Comparison of ENCODE assay signal across 1 cellular context in the genomic region with DNA sequence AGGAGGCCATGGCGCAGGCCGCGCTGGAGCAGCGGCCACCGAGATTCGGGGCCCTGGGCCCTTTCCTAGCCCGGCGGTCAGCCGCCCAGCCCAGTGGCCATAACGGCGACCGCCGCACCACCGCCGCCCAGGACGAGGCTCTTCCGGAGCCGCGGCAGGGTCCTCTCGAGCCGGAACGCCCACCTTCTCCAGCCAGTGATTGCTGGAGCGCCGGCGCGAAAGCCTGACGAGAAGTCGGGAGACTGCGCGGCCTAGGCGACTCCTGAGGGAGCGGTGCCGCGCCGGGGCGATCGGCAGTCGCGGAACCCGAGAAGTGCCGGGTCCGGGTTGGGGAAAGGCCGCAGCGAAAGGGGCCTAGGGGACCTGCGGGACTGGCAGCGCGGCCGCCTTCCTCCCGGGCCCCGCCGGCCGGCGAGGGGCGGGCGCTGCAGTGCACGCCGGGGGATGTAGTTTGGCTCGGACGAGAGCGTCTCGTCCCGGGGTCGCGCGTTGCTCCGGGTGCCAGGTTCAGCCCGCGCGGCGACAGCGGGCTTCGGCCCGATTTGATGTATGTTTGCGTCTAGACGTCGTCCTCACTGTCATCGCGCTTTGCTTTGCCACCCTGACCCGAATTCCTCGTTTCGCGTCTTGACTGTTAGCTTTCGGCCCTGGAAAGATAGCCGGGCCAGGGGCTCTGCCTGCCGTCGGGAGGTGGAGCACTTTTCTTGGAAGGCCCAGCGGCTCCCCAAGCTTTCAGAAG.
TF ChIP-seq lines count a peak whose summit lies in the region.

A gene with protein sequence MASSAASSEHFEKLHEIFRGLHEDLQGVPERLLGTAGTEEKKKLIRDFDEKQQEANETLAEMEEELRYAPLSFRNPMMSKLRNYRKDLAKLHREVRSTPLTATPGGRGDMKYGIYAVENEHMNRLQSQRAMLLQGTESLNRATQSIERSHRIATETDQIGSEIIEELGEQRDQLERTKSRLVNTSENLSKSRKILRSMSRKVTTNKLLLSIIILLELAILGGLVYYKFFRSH (minus strand): TSS at position 153 of the 739 bp plus-strand sequence. CDS start 143 bp downstream, at position 10.

TF ChIP-seq in K562, 482 proteins besides CTCF, POLR2A, EP300 and RAD21 (continued from another document and continues in another):
- TF ChIP-seq RBM34 (IDR thresholded peaks at IDR 0.05; ENCODE audit: borderline replicate concordance, insufficient read depth, low read length): no peak
- TF ChIP-seq, protein P1, sequence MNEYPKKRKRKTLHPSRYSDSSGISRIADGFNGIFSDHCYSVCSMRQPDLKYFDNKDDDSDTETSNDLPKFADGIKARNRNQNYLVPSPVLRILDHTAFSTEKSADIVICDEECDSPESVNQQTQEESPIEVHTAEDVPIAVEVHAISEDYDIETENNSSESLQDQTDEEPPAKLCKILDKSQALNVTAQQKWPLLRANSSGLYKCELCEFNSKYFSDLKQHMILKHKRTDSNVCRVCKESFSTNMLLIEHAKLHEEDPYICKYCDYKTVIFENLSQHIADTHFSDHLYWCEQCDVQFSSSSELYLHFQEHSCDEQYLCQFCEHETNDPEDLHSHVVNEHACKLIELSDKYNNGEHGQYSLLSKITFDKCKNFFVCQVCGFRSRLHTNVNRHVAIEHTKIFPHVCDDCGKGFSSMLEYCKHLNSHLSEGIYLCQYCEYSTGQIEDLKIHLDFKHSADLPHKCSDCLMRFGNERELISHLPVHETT (CRISPR knock-in tag; conservative IDR thresholded peaks at IDR 0.05 in 1 of 2, IDR thresholded peaks at IDR 0.05 in 1 of 2): peak in 1 of 2 experiments; percentile 52; a peak in 1 of 4 replicates
- TF ChIP-seq NRF1 (conservative IDR thresholded peaks at IDR 0.05 in 1 of 2, IDR thresholded peaks at IDR 0.05 in 1 of 2): peak; percentile 44 to 59
- TF ChIP-seq CXXC5 (CRISPR knock-in tag; IDR thresholded peaks at IDR 0.05): peak; percentile 75
- TF ChIP-seq MBD2 (IDR thresholded peaks at IDR 0.05; ENCODE audit: borderline replicate concordance, low read depth): peak; percentile 31; the same call in 1 of the 2 replicates
- TF ChIP-seq, protein P2, sequence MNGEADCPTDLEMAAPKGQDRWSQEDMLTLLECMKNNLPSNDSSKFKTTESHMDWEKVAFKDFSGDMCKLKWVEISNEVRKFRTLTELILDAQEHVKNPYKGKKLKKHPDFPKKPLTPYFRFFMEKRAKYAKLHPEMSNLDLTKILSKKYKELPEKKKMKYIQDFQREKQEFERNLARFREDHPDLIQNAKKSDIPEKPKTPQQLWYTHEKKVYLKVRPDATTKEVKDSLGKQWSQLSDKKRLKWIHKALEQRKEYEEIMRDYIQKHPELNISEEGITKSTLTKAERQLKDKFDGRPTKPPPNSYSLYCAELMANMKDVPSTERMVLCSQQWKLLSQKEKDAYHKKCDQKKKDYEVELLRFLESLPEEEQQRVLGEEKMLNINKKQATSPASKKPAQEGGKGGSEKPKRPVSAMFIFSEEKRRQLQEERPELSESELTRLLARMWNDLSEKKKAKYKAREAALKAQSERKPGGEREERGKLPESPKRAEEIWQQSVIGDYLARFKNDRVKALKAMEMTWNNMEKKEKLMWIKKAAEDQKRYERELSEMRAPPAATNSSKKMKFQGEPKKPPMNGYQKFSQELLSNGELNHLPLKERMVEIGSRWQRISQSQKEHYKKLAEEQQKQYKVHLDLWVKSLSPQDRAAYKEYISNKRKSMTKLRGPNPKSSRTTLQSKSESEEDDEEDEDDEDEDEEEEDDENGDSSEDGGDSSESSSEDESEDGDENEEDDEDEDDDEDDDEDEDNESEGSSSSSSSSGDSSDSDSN (IDR thresholded peaks at IDR 0.05; ENCODE audit: borderline replicate concordance in 1 of 2, low read depth in 2 of 2, low read length in 2 of 2): peak in 1 of 2 experiments; percentile 59; a peak in 1 of 4 replicates
- no peak for TF ChIP-seq HLTF (IDR thresholded peaks at IDR 0.05)
- no peak for TF ChIP-seq ZNF668 (CRISPR knock-in tag; IDR thresholded peaks at IDR 0.05)
- peak; percentile 91 for TF ChIP-seq POLR2G (IDR thresholded peaks at IDR 0.05; ENCODE audit: low read depth, low read length)
- peak; percentile 92 for TF ChIP-seq NFE2 (IDR thresholded peaks at IDR 0.05; ENCODE audit: low read depth)
- peak; percentile 9; the same call in 1 of the 2 replicates for TF ChIP-seq VEZF1 (CRISPR knock-in tag; IDR thresholded peaks at IDR 0.05)
- TF ChIP-seq ZNF143 (CRISPR knock-in tag; IDR thresholded peaks at IDR 0.05): peak; percentile 91
- peak; percentile 64; the same call in 1 of the 2 replicates for TF ChIP-seq ZSCAN29 (IDR thresholded peaks at IDR 0.05)
- TF ChIP-seq E2F8 (IDR thresholded peaks at IDR 0.05; ENCODE audit: low read depth, partially characterized antibody): peak; percentile 45
- peak; percentile 10 to 22; a peak in 1 of 4 replicates for TF ChIP-seq TEAD1 (CRISPR knock-in tag; IDR thresholded peaks at IDR 0.05)
- TF ChIP-seq, protein P3, sequence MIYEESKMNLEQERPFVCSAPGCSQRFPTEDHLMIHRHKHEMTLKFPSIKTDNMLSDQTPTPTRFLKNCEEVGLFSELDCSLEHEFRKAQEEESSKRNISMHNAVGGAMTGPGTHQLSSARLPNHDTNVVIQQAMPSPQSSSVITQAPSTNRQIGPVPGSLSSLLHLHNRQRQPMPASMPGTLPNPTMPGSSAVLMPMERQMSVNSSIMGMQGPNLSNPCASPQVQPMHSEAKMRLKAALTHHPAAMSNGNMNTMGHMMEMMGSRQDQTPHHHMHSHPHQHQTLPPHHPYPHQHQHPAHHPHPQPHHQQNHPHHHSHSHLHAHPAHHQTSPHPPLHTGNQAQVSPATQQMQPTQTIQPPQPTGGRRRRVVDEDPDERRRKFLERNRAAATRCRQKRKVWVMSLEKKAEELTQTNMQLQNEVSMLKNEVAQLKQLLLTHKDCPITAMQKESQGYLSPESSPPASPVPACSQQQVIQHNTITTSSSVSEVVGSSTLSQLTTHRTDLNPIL (CRISPR knock-in tag; IDR thresholded peaks at IDR 0.05): no peak
- no peak for TF ChIP-seq HNRNPL (IDR thresholded peaks at IDR 0.05; ENCODE audit: low read depth, low read length)
- peak; percentile 84 for TF ChIP-seq ELF1 (tag; IDR thresholded peaks at IDR 0.05)
- TF ChIP-seq SIN3B (IDR thresholded peaks at IDR 0.05; ENCODE audit: low read depth): 0 out of 2 replicates have a peak, but pooled peaks have one; percentile 31
- TF ChIP-seq HDAC3 (IDR thresholded peaks at IDR 0.05; ENCODE audit: borderline replicate concordance, partially characterized antibody): no peak
- TF ChIP-seq BACH1 (tag; IDR thresholded peaks at IDR 0.05): no peak
- TF ChIP-seq NEUROD1 (IDR thresholded peaks at IDR 0.05; ENCODE audit: borderline replicate concordance, low read depth, low read length, partially characterized antibody): peak; percentile 59
- no peak for TF ChIP-seq SREBF1 (IDR thresholded peaks at IDR 0.05; ENCODE audit: borderline replicate concordance, low read depth, low read length)
- TF ChIP-seq, protein P4, sequence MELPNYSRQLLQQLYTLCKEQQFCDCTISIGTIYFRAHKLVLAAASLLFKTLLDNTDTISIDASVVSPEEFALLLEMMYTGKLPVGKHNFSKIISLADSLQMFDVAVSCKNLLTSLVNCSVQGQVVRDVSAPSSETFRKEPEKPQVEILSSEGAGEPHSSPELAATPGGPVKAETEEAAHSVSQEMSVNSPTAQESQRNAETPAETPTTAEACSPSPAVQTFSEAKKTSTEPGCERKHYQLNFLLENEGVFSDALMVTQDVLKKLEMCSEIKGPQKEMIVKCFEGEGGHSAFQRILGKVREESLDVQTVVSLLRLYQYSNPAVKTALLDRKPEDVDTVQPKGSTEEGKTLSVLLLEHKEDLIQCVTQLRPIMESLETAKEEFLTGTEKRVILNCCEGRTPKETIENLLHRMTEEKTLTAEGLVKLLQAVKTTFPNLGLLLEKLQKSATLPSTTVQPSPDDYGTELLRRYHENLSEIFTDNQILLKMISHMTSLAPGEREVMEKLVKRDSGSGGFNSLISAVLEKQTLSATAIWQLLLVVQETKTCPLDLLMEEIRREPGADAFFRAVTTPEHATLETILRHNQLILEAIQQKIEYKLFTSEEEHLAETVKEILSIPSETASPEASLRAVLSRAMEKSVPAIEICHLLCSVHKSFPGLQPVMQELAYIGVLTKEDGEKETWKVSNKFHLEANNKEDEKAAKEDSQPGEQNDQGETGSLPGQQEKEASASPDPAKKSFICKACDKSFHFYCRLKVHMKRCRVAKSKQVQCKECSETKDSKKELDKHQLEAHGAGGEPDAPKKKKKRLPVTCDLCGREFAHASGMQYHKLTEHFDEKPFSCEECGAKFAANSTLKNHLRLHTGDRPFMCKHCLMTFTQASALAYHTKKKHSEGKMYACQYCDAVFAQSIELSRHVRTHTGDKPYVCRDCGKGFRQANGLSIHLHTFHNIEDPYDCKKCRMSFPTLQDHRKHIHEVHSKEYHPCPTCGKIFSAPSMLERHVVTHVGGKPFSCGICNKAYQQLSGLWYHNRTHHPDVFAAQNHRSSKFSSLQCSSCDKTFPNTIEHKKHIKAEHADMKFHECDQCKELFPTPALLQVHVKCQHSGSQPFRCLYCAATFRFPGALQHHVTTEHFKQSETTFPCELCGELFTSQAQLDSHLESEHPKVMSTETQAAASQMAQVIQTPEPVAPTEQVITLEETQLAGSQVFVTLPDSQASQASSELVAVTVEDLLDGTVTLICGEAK (IDR thresholded peaks at IDR 0.05): peak; percentile 67
- TF ChIP-seq, protein P4 (CRISPR knock-in tag; IDR thresholded peaks at IDR 0.05): no peak
- peak; percentile 66 for TF ChIP-seq GABPA (tag; conservative IDR thresholded peaks at IDR 0.05; ENCODE audit: low read depth)
- TF ChIP-seq EP400 (IDR thresholded peaks at IDR 0.05): peak; percentile 60; the same call in 1 of the 2 replicates
- TF ChIP-seq NCOA2 (IDR thresholded peaks at IDR 0.05; ENCODE audit: partially characterized antibody in 2 of 2): peak in 1 of 2 experiments; percentile 98
- peak; percentile 34; the same call in 1 of the 2 replicates for TF ChIP-seq POLR2AphosphoS5 (IDR thresholded peaks at IDR 0.05; ENCODE audit: control insufficient read depth, insufficient read depth, low read depth, low read length)
- TF ChIP-seq, protein P5, sequence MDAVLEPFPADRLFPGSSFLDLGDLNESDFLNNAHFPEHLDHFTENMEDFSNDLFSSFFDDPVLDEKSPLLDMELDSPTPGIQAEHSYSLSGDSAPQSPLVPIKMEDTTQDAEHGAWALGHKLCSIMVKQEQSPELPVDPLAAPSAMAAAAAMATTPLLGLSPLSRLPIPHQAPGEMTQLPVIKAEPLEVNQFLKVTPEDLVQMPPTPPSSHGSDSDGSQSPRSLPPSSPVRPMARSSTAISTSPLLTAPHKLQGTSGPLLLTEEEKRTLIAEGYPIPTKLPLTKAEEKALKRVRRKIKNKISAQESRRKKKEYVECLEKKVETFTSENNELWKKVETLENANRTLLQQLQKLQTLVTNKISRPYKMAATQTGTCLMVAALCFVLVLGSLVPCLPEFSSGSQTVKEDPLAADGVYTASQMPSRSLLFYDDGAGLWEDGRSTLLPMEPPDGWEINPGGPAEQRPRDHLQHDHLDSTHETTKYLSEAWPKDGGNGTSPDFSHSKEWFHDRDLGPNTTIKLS (IDR thresholded peaks at IDR 0.05; ENCODE audit: borderline replicate concordance, low read depth): peak; percentile 90
- TF ChIP-seq GABPB1 (CRISPR knock-in tag; IDR thresholded peaks at IDR 0.05): peak; percentile 75; the same call in 1 of the 2 replicates
- peak; percentile 67 to 77; a peak in 3 of 4 replicates for TF ChIP-seq SIX5 (IDR thresholded peaks at IDR 0.05; ENCODE audit: borderline replicate concordance in 1 of 2, insufficient read depth in 1 of 2, low read depth in 1 of 2, low read length in 2 of 2)
